Comparison of ENCODE assay signal across 8 cellular contexts in the genomic region with DNA sequence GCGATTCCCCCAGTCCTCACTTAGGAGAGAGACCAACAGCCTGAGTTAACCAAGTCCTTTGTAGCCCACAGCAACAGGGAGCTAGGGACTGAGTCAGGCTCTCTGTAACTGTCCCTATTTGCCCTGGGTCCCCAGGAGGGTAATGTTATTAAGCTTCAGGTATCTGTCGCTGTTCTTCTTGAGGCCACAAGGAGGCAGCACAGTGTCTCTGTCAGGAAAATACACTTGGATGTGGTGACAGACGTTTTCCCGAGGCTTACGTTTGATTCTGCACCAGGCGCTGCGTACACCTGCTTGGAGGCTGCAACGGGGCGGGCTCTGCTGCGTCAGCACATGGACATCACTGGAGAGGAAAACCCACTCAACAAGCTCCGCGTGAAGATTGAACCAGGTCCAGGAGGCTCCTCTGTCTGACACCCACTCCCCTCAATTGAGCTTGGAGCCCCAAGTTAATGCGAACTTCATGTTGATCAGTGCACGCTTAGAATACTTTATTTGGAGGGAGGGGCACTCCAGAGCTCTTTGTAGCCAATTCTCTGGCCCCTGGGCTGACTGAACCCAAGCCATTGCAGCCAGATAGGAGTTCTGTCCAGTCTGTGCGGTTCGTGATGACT. TPM values are rescaled to one million over a fixed set of nuclear protein-coding genes. Genes with fewer than 3 reads are reported as not detected.
DNase-seq lines count a peak whose midpoint lies in the region; ATAC-seq lines count a peak whose summit lies in the region.

No MANE protein-coding gene starts in this region.

- H3K9me3 Mint-ChIP-seq in immature natural killer cell, result no peaks in the 10 kb centered on the region

- peaks cover 25 to 62% (median 46%) of the 10 kb centered on the region in 3 donors for H3K36me3 Mint-ChIP-seq in immature natural killer cell

- H3K27me3 Mint-ChIP-seq in immature natural killer cell (ENCODE audit: low read depth in 3 of 3), result peaks cover 0 to 7% (median 0%) of the 10 kb centered on the region in 3 donors

- H3K27ac Mint-ChIP-seq in immature natural killer cell, result no peak overlapping the region

- DNase-seq in DMS153 treated with DMSO at 0.1 percent for 48 hours (lab: John Stamatoyannopoulos, UW; ENCODE audit: unreplicated experiment) (peak; percentile 89), HuH-7 (ENCODE audit: low spot score) (peak; percentile 76), NOMO-1 (lab: John Stamatoyannopoulos, UW; ENCODE audit: unreplicated experiment in 2 of 2) (peak; percentile 27 to 30), astrocyte of the hippocampus (ENCODE audit: low read depth, low spot score) (peak; percentile 69), immature natural killer cell (peak in 2 of 3 donors; percentile 11 to 18)
- peak; percentile 24 for DNase-seq in stimulated activated naive CD8-positive, alpha-beta T cell treated with anti-CD3 and anti-CD28 coated beads, Interleukin-15, Interleukin-2, amounts not matched to agents 100 U/mL and 50 U/mL, for 24 hours

- no peak overlapping the region for H3K4me3 Mint-ChIP-seq in immature natural killer cell

- peak; percentile 84 for ATAC-seq in stimulated activated naive CD8-positive, alpha-beta T cell treated with anti-CD3 and anti-CD28 coated beads, Interleukin-15, Interleukin-2, amounts not matched to agents 100 U/mL and 50 U/mL, for 24 hours
- ATAC-seq in HG03045 (IDR thresholded peaks at IDR 0.05; ENCODE audit: unreplicated experiment), result no peak
- no peak for ATAC-seq in HG03139 (IDR thresholded peaks at IDR 0.05; ENCODE audit: unreplicated experiment)

- no peaks in the 10 kb centered on the region for H3K4me1 Mint-ChIP-seq in immature natural killer cell

RNA-seq across cellular contexts. Expression of a gene that starts 10.7 kb away (rescaled TPM):
- under 1 TPM in 1 of 3 donors, not detected in 2; 0.26 TPM for polyA plus RNA-seq in immature natural killer cell

RNA-seq across cellular contexts. Expression of a gene that starts 17.3 kb away (rescaled TPM):
- polyA plus RNA-seq in immature natural killer cell, result 10 to 100 TPM; 35.6 to 61.6 (median 57.8) TPM

RNA-seq across cellular contexts. Expression of a gene that starts 44.4 kb away (rescaled TPM):
- polyA plus RNA-seq in immature natural killer cell, result 10 to 100 TPM; 34.3 to 42.9 (median 34.7) TPM

RNA-seq across cellular contexts. Expression of a gene that starts 53.4 kb away (rescaled TPM):
- not detected for polyA plus RNA-seq in immature natural killer cell

Comparison
In these comparisons a context has a peak if more than half of its experiments do, and no peak if none do; other contexts are left out.
1. DNase-seq: peak in every context shown above with its lines; median percentile 89 in DMS153 treated with DMSO at 0.1 percent for 48 hours; 76 in HuH-7; 69 in astrocyte of the hippocampus; 28 in NOMO-1; 24 in stimulated activated naive CD8-positive, alpha-beta T cell treated with anti-CD3 and anti-CD28 coated beads, Interleukin-15, Interleukin-2, amounts not matched to agents 100 U/mL and 50 U/mL, for 24 hours; 14 in immature natural killer cell.